In genomic region chr18:59276047-59276446, GRCh38 we compare ENCODE assay signal across 16 cellular contexts. TPM values are rescaled to one million over a fixed set of nuclear protein-coding genes. Genes with fewer than 3 reads are reported as not detected.
DNase-seq lines count a peak whose midpoint lies in the region; ATAC-seq, FAIRE-seq and TF ChIP-seq lines count a peak whose summit lies in the region.
"Had no signal": no experiment of that assay in that cellular context is flagged by ENCODE, and none has a peak within 500 bp of the region (broad histone marks: within the 10 kb centered on the region; RNA-seq: fewer than 3 reads in every experiment).

No MANE protein-coding gene starts in this region.

- H3K4me2 ChIP-seq in GM23338 (peak overlapping the region; percentile 79), H1 (ENCODE audit: insufficient read depth in 1 of 2, low read depth in 2 of 2, low read length in 2 of 2) (peak overlapping the region; percentile 60 to 70)
- H3K4me2 ChIP-seq: BLaER1 had no signal

- H3K27me3 ChIP-seq in GM23338 (ENCODE audit: insufficient read depth) (peaks cover 100% of the 10 kb centered on the region), H1 (replicated peaks in 1 of 4; ENCODE audit: control insufficient read depth in 3 of 4, extremely low read depth in 1 of 4, insufficient read depth in 3 of 4, low read length in 3 of 4) (peaks cover 45 to 76% (median 62%) of the 10 kb centered on the region in 4 experiments), iPS-20b (ENCODE audit: insufficient read depth, low read length) (peaks cover 100% of the 10 kb centered on the region)

- H3K27ac ChIP-seq in GM23338 (ENCODE audit: low read depth) (no peak overlapping the region), H1 (ENCODE audit: low read depth, low read length) (no peak overlapping the region), iPS-20b (ENCODE audit: low read length) (no peak overlapping the region)
- H3K27ac ChIP-seq: BLaER1, HL-60 had no signal

- H2BK120ac ChIP-seq in H1 (replicated peaks; ENCODE audit: low read depth, low read length): no peak overlapping the region

- peak; percentile 53 for DNase-seq in GM23338 (ENCODE audit: low spot score)
- DNase-seq in NCI-H748 treated with DMSO at 0.1 percent for 48 hours (lab: John Stamatoyannopoulos, UW): peak; percentile 60
- DNase-seq in H1 (ENCODE audit: low read depth in 1 of 2, low spot score in 2 of 2): no peak
- DNase-seq in H4 (ENCODE audit: low spot score): no peak
- no peak for DNase-seq in activated T-cell treated with anti-CD3 and anti-CD28 coated beads, Interleukin-2, amount 50 U/mL, for 4 hours
- no peak for DNase-seq in UCSD-AML1 (lab: John Stamatoyannopoulos, UW; ENCODE audit: unreplicated experiment)
- no peak for DNase-seq in activated CD4-positive, alpha-beta T cell treated with anti-CD3 and anti-CD28 coated beads for 4 hours
- DNase-seq: 8988T; AML-193; CD8-positive, alpha-beta memory T cell; HCEC 1CT; HFFc6 had no signal

- H4K5ac ChIP-seq in H1 (ENCODE audit: insufficient read length, low read depth, low read length): no peak overlapping the region

- WGBS in H1 (ENCODE audit: extremely low coverage in 1 of 2, insufficient coverage in 1 of 2, insufficient read length in 1 of 2, insufficient replicate concordance in 2 of 2, low coverage in 1 of 2, low lambda C conversion rate in 2 of 2, missing lambda C conversion rate in 1 of 2), 2 experiments: 13% methylated on average over 5 of the region's 5 CpGs; no CpG with 5 or more reads in 1 of the 2 experiments

- no peaks in the 10 kb centered on the region for H3K79me1 ChIP-seq in H1 (ENCODE audit: low read depth, low read length)

- H2BK20ac ChIP-seq in H1 (ENCODE audit: low read length): no peak overlapping the region

- no peak overlapping the region for H3K27ac Mint-ChIP-seq in GM23338
- H3K27ac Mint-ChIP-seq: CD8-positive, alpha-beta memory T cell; HFFc6 had no signal

- H3F3A ChIP-seq in GM23338 (replicated peaks; ENCODE audit: low read depth): peaks cover 9% of the 10 kb centered on the region; the same call in 1 of the 2 replicates

- peak overlapping the region; percentile 35; the same call in 2 of the 3 replicates for H3K4me3 Mint-ChIP-seq in GM23338
- H3K4me3 Mint-ChIP-seq in activated T-cell treated with anti-CD3 and anti-CD28 coated beads, Interleukin-2, amount 50 U/mL, for 4 hours: no peak overlapping the region
- H3K4me3 Mint-ChIP-seq: HFFc6 had no signal

- no peak overlapping the region for H3K14ac ChIP-seq in H1 (ENCODE audit: insufficient read length)

- POLR2A ChIA-PET in H1 (lab: Charles Lee; ENCODE audit: partially characterized antibody): interaction anchor here (0.9 to 1.6 kb wide), 5 partner anchors 10 to 83 kb away, joined by 3 to 11 read pairs (median 4); partner anchors contain the start of gene LMAN1

- H3K4ac ChIP-seq in H1 (replicated peaks; ENCODE audit: insufficient read length, low read depth, low read length): no peak overlapping the region

- H2AK5ac ChIP-seq in H1 (ENCODE audit: low read depth, low read length): no peak overlapping the region

- no peak overlapping the region for H4K8ac ChIP-seq in H1 (ENCODE audit: extremely low read depth, insufficient read depth, low read length)

- no peak for TF ChIP-seq CTCF in GM23338 (conservative IDR thresholded peaks at IDR 0.05; ENCODE audit: low read depth in 2 of 2)
- no peak for TF ChIP-seq CTCF in H1 (IDR thresholded peaks at IDR 0.05; ENCODE audit: control extremely low read depth in 1 of 3, insufficient read depth in 1 of 3, low read depth in 1 of 3, low read length in 3 of 3)

- H2BK12ac ChIP-seq in H1 (ENCODE audit: low read depth, low read length): no peak overlapping the region

- CTCF ChIA-PET in H1 (lab: Charles Lee; ENCODE audit: partially characterized antibody): interaction anchor here (0.7 to 15.5 kb wide), 9 partner anchors 9 to 127 kb away, joined by 3 to 129 read pairs (median 7); partner anchors contain the start of gene GRP

- H2AFZ ChIP-seq in GM23338: no peak overlapping the region
- H2AFZ ChIP-seq in H1 (ENCODE audit: low read length): no peak overlapping the region

- TF ChIP-seq POLR2A in H1 (IDR thresholded peaks at IDR 0.05; ENCODE audit: control extremely low read depth in 1 of 2, low read depth in 2 of 2, low read length in 2 of 2): no peak

- H3K36me3 ChIP-seq in GM23338 (ENCODE audit: insufficient read depth) (no peaks in the 10 kb centered on the region), H1 (ENCODE audit: control insufficient read depth in 2 of 4, insufficient read depth in 4 of 4, low read length in 3 of 4) (no peaks in the 10 kb centered on the region; a peak in 1 of 8 replicates), iPS-20b (ENCODE audit: insufficient read depth, low read depth, low read length) (no peaks in the 10 kb centered on the region)
- H3K36me3 ChIP-seq: BLaER1 had no signal

- H3K79me2 ChIP-seq in GM23338 (replicated peaks; ENCODE audit: insufficient read depth): no peaks in the 10 kb centered on the region
- no peaks in the 10 kb centered on the region for H3K79me2 ChIP-seq in H1 (ENCODE audit: control insufficient read depth in 1 of 2, insufficient read depth in 2 of 2, low read length in 2 of 2)

- peaks cover 29% of the 10 kb centered on the region for H3K4me1 Mint-ChIP-seq in GM23338
- peaks cover 8% of the 10 kb centered on the region for H3K4me1 Mint-ChIP-seq in activated T-cell treated with anti-CD3 and anti-CD28 coated beads, Interleukin-2, amount 50 U/mL, for 4 hours (ENCODE audit: low read depth)

- H3K23ac ChIP-seq in H1 (ENCODE audit: insufficient read length): no peak overlapping the region

- peaks cover 38% of the 10 kb centered on the region for H3K4me1 ChIP-seq in GM23338 (ENCODE audit: insufficient read depth)
- H3K4me1 ChIP-seq in H1 (replicated peaks in 1 of 4; ENCODE audit: control insufficient read depth in 3 of 4, insufficient read depth in 4 of 4, low read length in 3 of 4): peaks cover 6 to 18% (median 13%) of the 10 kb centered on the region in 4 experiments; a peak in 6 of 7 replicates
- H3K4me1 ChIP-seq in iPS-20b (ENCODE audit: insufficient read depth, low read length): peaks cover 13% of the 10 kb centered on the region; the same call in 1 of the 2 replicates
- H3K4me1 ChIP-seq: BLaER1 had no signal

- no peak overlapping the region for H4K91ac ChIP-seq in H1 (replicated peaks; ENCODE audit: insufficient read length, low read length)

- H2BK15ac ChIP-seq in H1 (ENCODE audit: low read length): no peak overlapping the region

- H3K4me3 ChIP-seq in GM23338 (peak overlapping the region; percentile 45), H1 (ENCODE audit: extremely low read depth in 1 of 4, insufficient read depth in 2 of 4, low read depth in 3 of 4, low read length in 4 of 4) (peak overlapping the region in 1 of 4 experiments; percentile 48; a peak in 5 of 8 replicates), iPS-20b (ENCODE audit: low read length) (peak overlapping the region; percentile 48; the same call in 1 of the 2 replicates)
- H3K4me3 ChIP-seq: BLaER1 had no signal

- no peak for TF ChIP-seq RAD21 in H1 (IDR thresholded peaks at IDR 0.05 in 1 of 2, conservative IDR thresholded peaks at IDR 0.05 in 1 of 2; ENCODE audit: low read depth in 2 of 2, low read length in 2 of 2)

- H3K27me3 Mint-ChIP-seq in GM23338 (ENCODE audit: insufficient read depth, low read depth, poor library complexity): peaks cover 58% of the 10 kb centered on the region
- H3K27me3 Mint-ChIP-seq in activated T-cell treated with anti-CD3 and anti-CD28 coated beads, Interleukin-2, amount 50 U/mL, for 4 hours (ENCODE audit: low read depth): peaks cover 67% of the 10 kb centered on the region

- H3K9me3 ChIP-seq in H1 (ENCODE audit: insufficient read depth in 2 of 2, low read depth in 1 of 2, low read length in 1 of 2): no peaks in the 10 kb centered on the region
- H3K9me3 ChIP-seq in iPS-20b (ENCODE audit: insufficient read depth, low read depth, low read length): no peaks in the 10 kb centered on the region

- peak; percentile 23 for ATAC-seq in GM23338
- no peak for ATAC-seq in activated T-cell treated with anti-CD3 and anti-CD28 coated beads, Interleukin-2, amount 50 U/mL, for 4 hours

- H4K20me1 ChIP-seq in GM23338 (replicated peaks; ENCODE audit: insufficient read depth): peaks cover 22% of the 10 kb centered on the region; the same call in 1 of the 2 replicates
- H4K20me1 ChIP-seq in H1 (replicated peaks in 1 of 2; ENCODE audit: control insufficient read depth in 1 of 2, insufficient read depth in 2 of 2, low read length in 2 of 2): peaks cover 8 to 9% of the 10 kb centered on the region in 2 experiments
- H4K20me1 ChIP-seq: BLaER1 had no signal

- no peak for FAIRE-seq in H1 (lab: Jason Lieb, UNC)

- H3K56ac ChIP-seq in H1 (replicated peaks; ENCODE audit: insufficient read length, low read depth, low read length): no peak overlapping the region

- no peaks in the 10 kb centered on the region for H3K9me2 ChIP-seq in GM23338 (ENCODE audit: insufficient read depth)

- H3K23me2 ChIP-seq in H1 (ENCODE audit: low read depth, low read length): peaks cover 14% of the 10 kb centered on the region; the same call in 1 of the 2 replicates

- 0 out of 3 replicates have a peak, but pooled peaks of 1 of the 2 experiments have one; percentile 48 for TF ChIP-seq EP300 in H1 (IDR thresholded peaks at IDR 0.05; ENCODE audit: borderline replicate concordance in 1 of 2, low read depth in 2 of 2, low read length in 2 of 2)

- H3K18ac ChIP-seq in H1 (ENCODE audit: extremely low read depth, low read length): no peak overlapping the region

- H3K9ac ChIP-seq in H1 (replicated peaks in 1 of 4; ENCODE audit: extremely low read depth in 1 of 4, low read depth in 3 of 4, low read length in 3 of 4) (no peak overlapping the region), iPS-20b (ENCODE audit: low read depth, low read length) (no peak overlapping the region)
- H3K9ac ChIP-seq: BLaER1 had no signal

- H3K9me3 Mint-ChIP-seq in GM23338: peaks cover 1% of the 10 kb centered on the region; the same call in 1 of the 3 replicates
- no peaks in the 10 kb centered on the region for H3K9me3 Mint-ChIP-seq in activated T-cell treated with anti-CD3 and anti-CD28 coated beads, Interleukin-2, amount 50 U/mL, for 4 hours
- H3K9me3 Mint-ChIP-seq: CD8-positive, alpha-beta memory T cell; HFFc6 had no signal

- H3K36me3 Mint-ChIP-seq in GM23338 (ENCODE audit: low read depth): no peaks in the 10 kb centered on the region
- H3K36me3 Mint-ChIP-seq in activated T-cell treated with anti-CD3 and anti-CD28 coated beads, Interleukin-2, amount 50 U/mL, for 4 hours (ENCODE audit: insufficient read depth): no peaks in the 10 kb centered on the region
- H3K36me3 Mint-ChIP-seq: CD8-positive, alpha-beta memory T cell had no signal

- H2BK5ac ChIP-seq in H1 (ENCODE audit: low read depth, low read length): no peak overlapping the region

RNA-seq across cellular contexts. Expression of gene RAX, which starts 2.8 kb away (rescaled TPM):
- total RNA-seq in GM23338 (2014; rRNA removed; shearing (Covaris generic)): 0.03 and 0.08 TPM in 2 replicates
- polyA plus RNA-seq in GM23338 (2016; fragmentation: Nextera tagmentation; extraction: Ambion mirVana) (0.16 and 0.68 TPM in 2 replicates), H1 (2011; rRNA removed) (0.12 and 0.36 TPM in 2 replicates)
- 0.52 and 0.80 TPM in 2 replicates for total RNA-seq in H1 (2021; fragmentation: NEBNext Ultra II Directional; extraction: Animal tissue kit (Norgen Biotek cat#: 25700))
- polyA plus RNA-seq in H1 (2011; cell fraction: cytosol; rRNA removed): 0.18 TPM
- 0.83 TPM for polyA plus RNA-seq in H1 (2011; cell fraction: nucleus; rRNA removed)
- polyA plus RNA-seq in H1 (2012, experiment 1 of 2): 0.09 to 0.31 TPM (median 0.22 TPM) in 3 of 4 replicates, not detected in the other
- polyA plus RNA-seq in H1 (2012, experiment 2 of 2): 0.14 TPM
- polyA plus RNA-seq in H1 (2013, experiment 1 of 2): 0.14 TPM
- 0.11 TPM for polyA plus RNA-seq in H1 (2013, experiment 2 of 2)
- not detected in 2 replicates for polyA minus RNA-seq in H1 (2011; rRNA and poly(A)+ RNA removed)
- 0.59 TPM for polyA minus RNA-seq in H1 (2011; cell fraction: cytosol; rRNA and poly(A)+ RNA removed)
- polyA minus RNA-seq in H1 (2011; cell fraction: nucleus; rRNA and poly(A)+ RNA removed): 1.6 TPM
- total RNA-seq in H4 (2014; rRNA removed; shearing (Covaris generic)): not detected in 2 replicates
- not detected for total RNA-seq in activated T-cell treated with anti-CD3 and anti-CD28 coated beads, Interleukin-2, amount 50 U/mL, for 4 hours
- total RNA-seq: CD8-positive, alpha-beta memory T cell; Daoy; HFFc6 had no signal
- polyA plus RNA-seq: CD8-positive, alpha-beta memory T cell had no signal

RNA-seq across cellular contexts. Expression of gene CPLX4, which starts 42.4 kb away (rescaled TPM):
- not detected in 2 replicates for total RNA-seq in GM23338 (2014; rRNA removed; shearing (Covaris generic))
- polyA plus RNA-seq in GM23338 (2016; fragmentation: Nextera tagmentation; extraction: Ambion mirVana) (not detected in 2 replicates), H1 (2011; rRNA removed) (not detected in 2 replicates)
- not detected in 2 replicates for total RNA-seq in H1 (2021; fragmentation: NEBNext Ultra II Directional; extraction: Animal tissue kit (Norgen Biotek cat#: 25700))
- polyA plus RNA-seq in H1 (2011; cell fraction: cytosol; rRNA removed): not detected
- not detected for polyA plus RNA-seq in H1 (2011; cell fraction: nucleus; rRNA removed)
- polyA plus RNA-seq in H1 (2012, experiment 1 of 2): not detected in 4 replicates
- polyA plus RNA-seq in H1 (2012, experiment 2 of 2): not detected
- polyA plus RNA-seq in H1 (2013, experiment 1 of 2): not detected
- polyA plus RNA-seq in H1 (2013, experiment 2 of 2): not detected
- not detected in 2 replicates for polyA minus RNA-seq in H1 (2011; rRNA and poly(A)+ RNA removed)
- not detected for polyA minus RNA-seq in H1 (2011; cell fraction: cytosol; rRNA and poly(A)+ RNA removed)
- not detected for polyA minus RNA-seq in H1 (2011; cell fraction: nucleus; rRNA and poly(A)+ RNA removed)
- not detected in 2 replicates for total RNA-seq in H4 (2014; rRNA removed; shearing (Covaris generic))
- total RNA-seq in activated T-cell treated with anti-CD3 and anti-CD28 coated beads, Interleukin-2, amount 50 U/mL, for 4 hours: not detected
- total RNA-seq: CD8-positive, alpha-beta memory T cell; Daoy; HFFc6 had no signal
- polyA plus RNA-seq: CD8-positive, alpha-beta memory T cell had no signal

RNA-seq across cellular contexts. Expression of gene GRP, which starts 56.1 kb away (rescaled TPM):
- total RNA-seq in GM23338 (2014; rRNA removed; shearing (Covaris generic)): not detected in 2 replicates
- polyA plus RNA-seq in GM23338 (2016; fragmentation: Nextera tagmentation; extraction: Ambion mirVana): not detected in 2 replicates
- total RNA-seq in H1 (2021; fragmentation: NEBNext Ultra II Directional; extraction: Animal tissue kit (Norgen Biotek cat#: 25700)): not detected in 2 replicates
- not detected in 2 replicates for polyA plus RNA-seq in H1 (2011; rRNA removed)
- not detected for polyA plus RNA-seq in H1 (2011; cell fraction: cytosol; rRNA removed)
- polyA plus RNA-seq in H1 (2011; cell fraction: nucleus; rRNA removed): 0.14 TPM
- polyA plus RNA-seq in H1 (2012, experiment 1 of 2): not detected in 4 replicates
- not detected for polyA plus RNA-seq in H1 (2012, experiment 2 of 2)
- not detected for polyA plus RNA-seq in H1 (2013, experiment 1 of 2)
- polyA plus RNA-seq in H1 (2013, experiment 2 of 2): not detected
- not detected in 2 replicates for polyA minus RNA-seq in H1 (2011; rRNA and poly(A)+ RNA removed)
- polyA minus RNA-seq in H1 (2011; cell fraction: cytosol; rRNA and poly(A)+ RNA removed): not detected
- not detected for polyA minus RNA-seq in H1 (2011; cell fraction: nucleus; rRNA and poly(A)+ RNA removed)
- total RNA-seq in H4 (2014; rRNA removed; shearing (Covaris generic)): not detected in 2 replicates
- not detected for total RNA-seq in activated T-cell treated with anti-CD3 and anti-CD28 coated beads, Interleukin-2, amount 50 U/mL, for 4 hours
- total RNA-seq: CD8-positive, alpha-beta memory T cell; Daoy; HFFc6 had no signal
- polyA plus RNA-seq: CD8-positive, alpha-beta memory T cell had no signal

Comparison
In these comparisons a context has a peak if more than half of its experiments do, and no peak if none do; other contexts are left out.
1. DNase-seq: peak in GM23338 (single experiment) and NCI-H748 treated with DMSO at 0.1 percent for 48 hours (single experiment); none in H1 (0 of 2), H4 (single experiment), activated T-cell treated with anti-CD3 and anti-CD28 coated beads, Interleukin-2, amount 50 U/mL, for 4 hours (single experiment), UCSD-AML1 (single experiment) and activated CD4-positive, alpha-beta T cell treated with anti-CD3 and anti-CD28 coated beads for 4 hours (0 of 2).